12 cellular contexts compared by ENCODE assay signal in the genomic region with DNA sequence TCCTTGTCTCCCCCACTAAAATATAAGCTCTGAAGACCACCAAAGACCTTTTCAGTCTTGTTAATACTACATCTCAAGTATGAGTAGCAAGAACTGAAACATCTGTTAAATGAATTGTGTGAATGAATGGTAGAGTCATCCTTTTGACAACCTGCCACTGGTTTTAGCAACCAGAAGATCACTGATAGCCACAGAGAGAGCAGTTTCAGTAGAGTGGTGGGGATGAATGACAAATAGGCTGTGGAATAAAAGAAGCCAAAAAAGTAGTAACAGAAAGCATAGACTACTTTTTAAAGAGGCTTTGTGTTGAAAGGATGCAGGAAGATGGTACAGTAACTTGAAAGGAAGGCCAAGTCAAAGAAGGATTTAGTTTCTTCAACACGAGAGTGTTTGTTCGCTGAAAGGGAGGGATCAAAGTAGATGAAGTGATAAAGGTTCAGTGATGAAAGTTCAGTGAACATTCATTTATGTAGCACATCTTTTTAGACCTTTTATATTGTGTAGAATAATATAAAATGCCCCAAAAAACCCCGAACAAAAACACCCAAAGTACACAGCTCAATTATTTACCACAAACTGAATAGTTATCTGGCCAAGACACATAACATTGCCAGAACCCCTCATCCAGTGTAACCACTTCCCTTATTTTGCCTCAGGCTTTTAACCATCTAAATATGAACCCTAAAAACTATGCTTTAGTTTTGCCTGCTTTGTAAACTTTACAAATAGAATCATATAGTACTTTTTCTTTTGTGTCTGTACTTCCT. TPM values are rescaled to one million over a fixed set of nuclear protein-coding genes. Genes with fewer than 3 reads are reported as not detected.
DNase-seq lines count a peak whose midpoint lies in the region; ATAC-seq and TF ChIP-seq lines count a peak whose summit lies in the region.
"Had no signal": no experiment of that assay in that cellular context is flagged by ENCODE, and none has a peak within 500 bp of the region (broad histone marks: within the 10 kb centered on the region; RNA-seq: fewer than 3 reads in every experiment).

No MANE protein-coding gene starts in this region.

- no peaks in the 10 kb centered on the region for H3K36me3 ChIP-seq in effector memory CD4-positive, alpha-beta T cell (ENCODE audit: control insufficient read depth, insufficient read depth, low read length)

- no peaks in the 10 kb centered on the region for H3K27me3 ChIP-seq in effector memory CD4-positive, alpha-beta T cell (replicated peaks; ENCODE audit: control insufficient read depth, insufficient read depth, low read length, poor library complexity, severe bottlenecking)

- no peak overlapping the region for H3K4me3 ChIP-seq in effector memory CD4-positive, alpha-beta T cell (ENCODE audit: insufficient read depth, low read depth, low read length, poor library complexity, severe bottlenecking)

- no peaks in the 10 kb centered on the region for H3K27me3 Mint-ChIP-seq in activated CD8-positive, alpha-beta memory T cell treated with anti-CD3 and anti-CD28 coated beads, Interleukin-2, amount 10 ng/mL, durations not matched to agents 7 days and 5 days
- H3K27me3 Mint-ChIP-seq in activated T-helper 17 cell treated with anti-CD3 and anti-CD28 coated beads, Interleukin-2, amount 50 U/mL, for 72 hours: no peaks in the 10 kb centered on the region
- H3K27me3 Mint-ChIP-seq in stimulated activated memory B cell treated with anti-CD40 and anti-IgM and Interleukin-4, amounts not matched to agents 10 μg/mL and 1 μg/mL and 100 μg/mL, for 72 hours: no peaks in the 10 kb centered on the region
- no peaks in the 10 kb centered on the region for H3K27me3 Mint-ChIP-seq in HFFc6 (ENCODE audit: insufficient read depth)
- H3K27me3 Mint-ChIP-seq: progenitor cell of endocrine pancreas, type B pancreatic cell had no signal

- no peak overlapping the region for H3K27ac ChIP-seq in effector memory CD4-positive, alpha-beta T cell (ENCODE audit: insufficient read depth, low read length, poor library complexity, severe bottlenecking)

- H3K4me3 Mint-ChIP-seq in activated CD8-positive, alpha-beta memory T cell treated with anti-CD3 and anti-CD28 coated beads, Interleukin-2, amount 10 ng/mL, durations not matched to agents 7 days and 5 days: no peak overlapping the region
- H3K4me3 Mint-ChIP-seq in activated T-helper 17 cell treated with anti-CD3 and anti-CD28 coated beads, Interleukin-2, amount 50 U/mL, for 72 hours: peak overlapping the region; percentile 19
- no peak overlapping the region for H3K4me3 Mint-ChIP-seq in stimulated activated memory B cell treated with anti-CD40 and anti-IgM and Interleukin-4, amounts not matched to agents 10 μg/mL and 1 μg/mL and 100 μg/mL, for 72 hours
- H3K4me3 Mint-ChIP-seq in HFFc6: no peak overlapping the region
- H3K4me3 Mint-ChIP-seq: type B pancreatic cell had no signal

- no peaks in the 10 kb centered on the region for H3K9me3 ChIP-seq in effector memory CD4-positive, alpha-beta T cell (ENCODE audit: control insufficient read depth, low read length)

- ATAC-seq in activated CD8-positive, alpha-beta memory T cell treated with anti-CD3 and anti-CD28 coated beads, Interleukin-2, amount 10 ng/mL, durations not matched to agents 7 days and 5 days: peak; percentile 51
- ATAC-seq in HG03457 (IDR thresholded peaks at IDR 0.05; ENCODE audit: unreplicated experiment): peak; percentile 61
- ATAC-seq in activated T-helper 17 cell treated with anti-CD3 and anti-CD28 coated beads, Interleukin-2, amount 50 U/mL, for 72 hours (replicated peaks): peak; percentile 92
- ATAC-seq in stimulated activated memory B cell treated with anti-CD40 and anti-IgM and Interleukin-4, amounts not matched to agents 10 μg/mL and 1 μg/mL and 100 μg/mL, for 72 hours: no peak
- no peak for ATAC-seq in GM18520 (IDR thresholded peaks at IDR 0.05; ENCODE audit: unreplicated experiment)

- H3K36me3 Mint-ChIP-seq in activated CD8-positive, alpha-beta memory T cell treated with anti-CD3 and anti-CD28 coated beads, Interleukin-2, amount 10 ng/mL, durations not matched to agents 7 days and 5 days: peaks cover 29% of the 10 kb centered on the region
- H3K36me3 Mint-ChIP-seq in activated T-helper 17 cell treated with anti-CD3 and anti-CD28 coated beads, Interleukin-2, amount 50 U/mL, for 72 hours (ENCODE audit: low read depth): peaks cover 91% of the 10 kb centered on the region
- H3K36me3 Mint-ChIP-seq in stimulated activated memory B cell treated with anti-CD40 and anti-IgM and Interleukin-4, amounts not matched to agents 10 μg/mL and 1 μg/mL and 100 μg/mL, for 72 hours: peaks cover 35% of the 10 kb centered on the region
- no peaks in the 10 kb centered on the region; the same call in 1 of the 2 replicates for H3K36me3 Mint-ChIP-seq in HFFc6 (ENCODE audit: low read depth)

- no peaks in the 10 kb centered on the region for H3K4me1 ChIP-seq in effector memory CD4-positive, alpha-beta T cell (ENCODE audit: control insufficient read depth, insufficient read depth, low read length, poor library complexity, severe bottlenecking)

- DNase-seq in activated CD8-positive, alpha-beta memory T cell treated with anti-CD3 and anti-CD28 coated beads, Interleukin-2, amount 10 ng/mL, durations not matched to agents 7 days and 5 days: no peak
- no peak for DNase-seq in activated CD8-positive, alpha-beta memory T cell treated with anti-CD3 and anti-CD28 coated beads for 24 hours
- DNase-seq in effector memory CD4-positive, alpha-beta T cell: no peak
- no peak for DNase-seq in HFFc6
- DNase-seq: NCI-H1048, NCI-H2227 treated with DMSO at 0.1 percent for 48 hours had no signal

- H3K4me1 Mint-ChIP-seq in activated CD8-positive, alpha-beta memory T cell treated with anti-CD3 and anti-CD28 coated beads, Interleukin-2, amount 10 ng/mL, durations not matched to agents 7 days and 5 days: peaks cover 16% of the 10 kb centered on the region
- peaks cover 4% of the 10 kb centered on the region for H3K4me1 Mint-ChIP-seq in activated T-helper 17 cell treated with anti-CD3 and anti-CD28 coated beads, Interleukin-2, amount 50 U/mL, for 72 hours
- H3K4me1 Mint-ChIP-seq in stimulated activated memory B cell treated with anti-CD40 and anti-IgM and Interleukin-4, amounts not matched to agents 10 μg/mL and 1 μg/mL and 100 μg/mL, for 72 hours: no peaks in the 10 kb centered on the region
- H3K4me1 Mint-ChIP-seq in HFFc6 (ENCODE audit: low read depth): no peaks in the 10 kb centered on the region

- no peak for TF ChIP-seq CTCF in HFFc6 (IDR thresholded peaks at IDR 0.05)

- H3K9me3 Mint-ChIP-seq in activated CD8-positive, alpha-beta memory T cell treated with anti-CD3 and anti-CD28 coated beads, Interleukin-2, amount 10 ng/mL, durations not matched to agents 7 days and 5 days (ENCODE audit: low read depth): no peaks in the 10 kb centered on the region
- no peaks in the 10 kb centered on the region for H3K9me3 Mint-ChIP-seq in activated T-helper 17 cell treated with anti-CD3 and anti-CD28 coated beads, Interleukin-2, amount 50 U/mL, for 72 hours
- H3K9me3 Mint-ChIP-seq in stimulated activated memory B cell treated with anti-CD40 and anti-IgM and Interleukin-4, amounts not matched to agents 10 μg/mL and 1 μg/mL and 100 μg/mL, for 72 hours: no peaks in the 10 kb centered on the region
- no peaks in the 10 kb centered on the region for H3K9me3 Mint-ChIP-seq in HFFc6
- H3K9me3 Mint-ChIP-seq: type B pancreatic cell had no signal

- peak overlapping the region; percentile 80 for H3K27ac Mint-ChIP-seq in activated CD8-positive, alpha-beta memory T cell treated with anti-CD3 and anti-CD28 coated beads, Interleukin-2, amount 10 ng/mL, durations not matched to agents 7 days and 5 days
- peak overlapping the region; percentile 67 for H3K27ac Mint-ChIP-seq in activated T-helper 17 cell treated with anti-CD3 and anti-CD28 coated beads, Interleukin-2, amount 50 U/mL, for 72 hours
- peak overlapping the region; percentile 71 for H3K27ac Mint-ChIP-seq in stimulated activated memory B cell treated with anti-CD40 and anti-IgM and Interleukin-4, amounts not matched to agents 10 μg/mL and 1 μg/mL and 100 μg/mL, for 72 hours
- no peak overlapping the region for H3K27ac Mint-ChIP-seq in HFFc6
- H3K27ac Mint-ChIP-seq: progenitor cell of endocrine pancreas, type B pancreatic cell had no signal

- CTCF ChIA-PET in activated CD8-positive, alpha-beta memory T cell treated with anti-CD3 and anti-CD28 coated beads, Interleukin-2, amount 10 ng/mL, durations not matched to agents 7 days and 5 days (lab: Charles Lee): no interaction called here

RNA-seq across cellular contexts. Expression of a gene that starts 40.1 kb away (rescaled TPM):
- 10 to 100 TPM; 58.4 to 83.6 TPM for total RNA-seq in activated CD8-positive, alpha-beta memory T cell treated with anti-CD3 and anti-CD28 coated beads, Interleukin-2, amount 10 ng/mL, durations not matched to agents 7 days and 5 days
- total RNA-seq in activated T-helper 17 cell treated with anti-CD3 and anti-CD28 coated beads, Interleukin-2, amount 50 U/mL, for 72 hours: 100 to 1,000 TPM in 1 of 2 donors, 10 to 100 TPM in 1; 49.7 to 106 TPM
- total RNA-seq in HFFc6 (2021; fragmentation: NEBNext Ultra II Directional; extraction: Animal tissue kit (Norgen Biotek cat#: 25700)): 100 to 1,000 TPM; 108 to 148 (median 119) TPM

Comparison
In these comparisons a context has a peak if more than half of its experiments do, and no peak if none do; other contexts are left out.
1. ATAC-seq: peak in activated CD8-positive, alpha-beta memory T cell treated with anti-CD3 and anti-CD28 coated beads, Interleukin-2, amount 10 ng/mL, durations not matched to agents 7 days and 5 days (single experiment), HG03457 (single experiment) and activated T-helper 17 cell treated with anti-CD3 and anti-CD28 coated beads, Interleukin-2, amount 50 U/mL, for 72 hours (single experiment); none in stimulated activated memory B cell treated with anti-CD40 and anti-IgM and Interleukin-4, amounts not matched to agents 10 μg/mL and 1 μg/mL and 100 μg/mL, for 72 hours (single experiment) and GM18520 (single experiment).